8 cellular contexts compared by ENCODE assay signal in the genomic region with DNA sequence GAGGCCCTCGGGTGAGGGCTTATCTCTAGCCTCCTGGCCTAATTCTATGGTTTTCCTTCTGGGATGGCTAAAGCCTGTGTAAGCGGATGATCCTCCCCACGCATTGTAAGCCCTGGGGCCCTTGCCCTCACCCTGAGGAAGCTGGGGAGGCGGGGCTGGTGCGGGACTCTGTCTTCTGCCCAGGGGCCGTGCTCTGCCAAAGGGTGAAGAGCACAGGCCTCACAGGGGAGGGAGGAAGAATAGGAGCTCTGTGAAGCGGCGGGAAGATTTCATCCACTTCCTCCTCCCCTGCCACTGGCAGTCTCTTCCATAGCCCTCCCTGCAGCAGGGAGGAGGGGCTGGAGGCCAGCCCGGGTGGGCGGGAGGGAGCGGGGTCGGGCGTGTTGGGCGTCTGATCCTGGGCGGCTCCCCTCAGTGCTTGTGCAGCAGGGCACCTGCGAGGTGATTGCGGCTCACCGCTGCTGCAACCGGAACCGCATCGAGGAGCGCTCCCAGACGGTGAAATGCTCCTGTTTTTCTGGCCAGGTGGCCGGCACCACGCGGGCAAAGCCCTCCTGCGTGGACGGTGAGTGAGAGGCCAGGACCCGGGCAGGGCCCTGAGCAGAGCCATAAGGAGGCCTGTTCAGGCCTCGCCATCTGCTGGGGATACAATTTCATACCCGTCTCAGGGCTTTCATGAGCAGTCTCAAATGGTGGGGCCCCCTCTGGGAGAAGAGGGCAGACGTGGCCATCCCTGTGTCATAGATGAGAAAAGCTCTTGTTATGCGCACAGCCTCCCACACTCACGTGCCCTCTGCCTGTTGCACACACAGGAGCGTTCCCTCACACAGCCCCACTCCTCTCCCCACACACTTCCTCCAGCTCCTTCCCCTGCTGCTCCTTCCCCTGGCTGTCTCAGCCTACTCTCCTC. TPM values are rescaled to one million over a fixed set of nuclear protein-coding genes. Genes with fewer than 3 reads are reported as not detected.
DNase-seq lines count a peak whose midpoint lies in the region; ATAC-seq, FAIRE-seq and TF ChIP-seq lines count a peak whose summit lies in the region.

No MANE protein-coding gene starts in this region.

- DNase-seq in CD1c-positive myeloid dendritic cell (ENCODE audit: extremely low spot score) (peak; percentile 86), Kasumi-1 (lab: John Stamatoyannopoulos, UW) (peak; percentile 69 to 79), K562 (ENCODE audit: extremely low read depth in 1 of 4, low spot score in 3 of 4) (no peak), mesenchymal stem cell (peak; percentile 55), NCI-H1694 treated with DMSO at 0.1 percent for 48 hours (lab: John Stamatoyannopoulos, UW) (no peak), SW480 (ENCODE audit: low spot score) (no peak), lower leg skin (ENCODE audit: low spot score in 2 of 2) (no peak)
- DNase-seq in activated CD8-positive, alpha-beta memory T cell treated with anti-CD3 and anti-CD28 coated beads, Interleukin-2, amount 10 ng/mL, durations not matched to agents 7 days and 5 days: no peak

- FAIRE-seq in K562 (lab: Jason Lieb, UNC): no peak

- H3K79me1 ChIP-seq in mesenchymal stem cell (replicated peaks; ENCODE audit: low read length, poor library complexity, severe bottlenecking): no peaks in the 10 kb centered on the region

- H3K36me3 Mint-ChIP-seq in activated CD8-positive, alpha-beta memory T cell treated with anti-CD3 and anti-CD28 coated beads, Interleukin-2, amount 10 ng/mL, durations not matched to agents 7 days and 5 days: no peaks in the 10 kb centered on the region

- H3K4ac ChIP-seq in mesenchymal stem cell (ENCODE audit: low read depth in 1 of 2, low read length in 2 of 2): peak overlapping the region in 1 of 2 experiments; percentile 7

- WGBS in K562 (ENCODE audit: insufficient coverage, low coverage, missing lambda C conversion rate): 17% methylated on average over 29 of the region's 35 CpGs
- WGBS in mesenchymal stem cell: 22% methylated on average over 31 of the region's 35 CpGs
- WGBS in lower leg skin, 2 donors: 15 to 24% methylated on average over 24 to 27 of the region's 35 CpGs

- intact Hi-C loops in K562 (cut with micrococcal nuclease) (no loop called here), lower leg skin (cut with DNase I; ENCODE audit: low total_unique reads) (no loop called here)

- H3K79me2 ChIP-seq in K562 (ENCODE audit: control insufficient read depth, insufficient read depth, low read length): no peaks in the 10 kb centered on the region

- ATAC-seq in K562: peak; percentile 45
- no peak for ATAC-seq in activated CD8-positive, alpha-beta memory T cell treated with anti-CD3 and anti-CD28 coated beads, Interleukin-2, amount 10 ng/mL, durations not matched to agents 7 days and 5 days

- H3K4me3 Mint-ChIP-seq in activated CD8-positive, alpha-beta memory T cell treated with anti-CD3 and anti-CD28 coated beads, Interleukin-2, amount 10 ng/mL, durations not matched to agents 7 days and 5 days: no peak overlapping the region

- CTCF ChIA-PET in K562 (lab: Yijun Ruan, JAX; ENCODE audit: low intra/inter-chr PET ratio): interaction anchor here (0.6 kb wide), 1 partner anchor 78 kb away, joined by 3 read pairs; no protein-coding TSS in a partner anchor
- CTCF ChIA-PET in activated CD8-positive, alpha-beta memory T cell treated with anti-CD3 and anti-CD28 coated beads, Interleukin-2, amount 10 ng/mL, durations not matched to agents 7 days and 5 days (lab: Charles Lee): interaction anchor here (1.0 to 10.8 kb wide), 2 partner anchors 81 to 320 kb away, joined by 3 to 219 read pairs; no protein-coding TSS in a partner anchor

- H3K4me1 Mint-ChIP-seq in activated CD8-positive, alpha-beta memory T cell treated with anti-CD3 and anti-CD28 coated beads, Interleukin-2, amount 10 ng/mL, durations not matched to agents 7 days and 5 days: peaks cover 12% of the 10 kb centered on the region

- in situ Hi-C loops in K562 (cut with MboI): loop anchor here (5.0 kb wide), 1 partner anchor 34 kb away; no protein-coding TSS in a partner anchor

- TF ChIP-seq EP300 in K562 (IDR thresholded peaks at IDR 0.05; ENCODE audit: low read length): no peak

- no peak overlapping the region for H2BK5ac ChIP-seq in mesenchymal stem cell (ENCODE audit: low read depth, low read length, poor library complexity, severe bottlenecking)

- peaks cover 26% of the 10 kb centered on the region for H3K27me3 Mint-ChIP-seq in activated CD8-positive, alpha-beta memory T cell treated with anti-CD3 and anti-CD28 coated beads, Interleukin-2, amount 10 ng/mL, durations not matched to agents 7 days and 5 days

- H3K14ac ChIP-seq in mesenchymal stem cell (ENCODE audit: low read length in 2 of 2): peak overlapping the region in 1 of 2 experiments; percentile 58

- H3K9me3 ChIP-seq in K562 (replicated peaks; ENCODE audit: control insufficient read depth, insufficient read depth, low read depth, low read length) (no peaks in the 10 kb centered on the region), mesenchymal stem cell (ENCODE audit: control insufficient read depth, low read length) (no peaks in the 10 kb centered on the region)

- no TSS peak for BruUV-seq in K562 (replicated peaks; lab: Mats Ljungman, UMichigan)

- H3K4me2 ChIP-seq in K562 (ENCODE audit: insufficient read depth, low read length) (no peak overlapping the region), mesenchymal stem cell (ENCODE audit: low read length, poor library complexity, severe bottlenecking) (no peak overlapping the region)

- no peaks in the 10 kb centered on the region for H4K20me1 ChIP-seq in K562 (replicated peaks; ENCODE audit: control insufficient read depth, insufficient read depth, low read length)

- H3K9me3 Mint-ChIP-seq in activated CD8-positive, alpha-beta memory T cell treated with anti-CD3 and anti-CD28 coated beads, Interleukin-2, amount 10 ng/mL, durations not matched to agents 7 days and 5 days (ENCODE audit: low read depth): no peaks in the 10 kb centered on the region

- H2BK15ac ChIP-seq in mesenchymal stem cell (ENCODE audit: low read depth, poor library complexity, severe bottlenecking): no peak overlapping the region

- H3K27me3 ChIP-seq in K562 (ENCODE audit: control insufficient read depth in 2 of 2, insufficient read depth in 2 of 2, low read length in 2 of 2): peaks cover 11 to 51% of the 10 kb centered on the region in 2 experiments; a peak in 4 of 5 replicates
- peaks cover 8% of the 10 kb centered on the region in 2 experiments for H3K27me3 ChIP-seq in mesenchymal stem cell (ENCODE audit: control insufficient read depth in 1 of 2, insufficient read depth in 1 of 2, low read length in 2 of 2)

- no peak overlapping the region for H2AK5ac ChIP-seq in mesenchymal stem cell (ENCODE audit: low read length, severe bottlenecking)

- peak overlapping the region; percentile 41 for H4K8ac ChIP-seq in mesenchymal stem cell (ENCODE audit: low read length)

- TF ChIP-seq POLR2A in K562 (conservative IDR thresholded peaks at IDR 0.05) (no peak), lower leg skin (IDR thresholded peaks at IDR 0.05) (no peak)

- H3K4me1 ChIP-seq in K562 (replicated peaks in 1 of 2; ENCODE audit: control insufficient read depth in 2 of 2, insufficient read depth in 2 of 2, low read length in 2 of 2) (peaks cover 0 to 20% of the 10 kb centered on the region in 2 experiments; a peak in 4 of 5 replicates), mesenchymal stem cell (ENCODE audit: control insufficient read depth, insufficient read depth, low read depth, low read length) (peaks cover 28% of the 10 kb centered on the region)

- no peak for TF ChIP-seq RAD21 in K562 (CRISPR knock-in tag; conservative IDR thresholded peaks at IDR 0.05 in 1 of 2, IDR thresholded peaks at IDR 0.05 in 1 of 2)

- TF ChIP-seq CTCF in K562 (IDR thresholded peaks at IDR 0.05 in 2 of 3, conservative IDR thresholded peaks at IDR 0.05 in 1 of 3; ENCODE audit: insufficient read depth in 2 of 3, low read depth in 1 of 3, low read length in 3 of 3): peak in 1 of 3 experiments; percentile 2; a peak in 1 of 6 replicates
- TF ChIP-seq CTCF in lower leg skin (IDR thresholded peaks at IDR 0.05): no peak

- H2BK120ac ChIP-seq in mesenchymal stem cell (ENCODE audit: low read depth, low read length): no peak overlapping the region

- H3K27ac Mint-ChIP-seq in activated CD8-positive, alpha-beta memory T cell treated with anti-CD3 and anti-CD28 coated beads, Interleukin-2, amount 10 ng/mL, durations not matched to agents 7 days and 5 days: no peak overlapping the region

- H3K27ac ChIP-seq in K562 (ENCODE audit: extremely low read depth, low read depth, low read length): no peak overlapping the region
- H3K27ac ChIP-seq in mesenchymal stem cell (ENCODE audit: low read length, poor library complexity, severe bottlenecking): no peak overlapping the region

- H2AFZ ChIP-seq in K562 (ENCODE audit: low read depth, low read length): no peak overlapping the region
- peak overlapping the region; percentile 8 for H2AFZ ChIP-seq in mesenchymal stem cell (ENCODE audit: low read depth, low read length)

- no peaks in the 10 kb centered on the region for H3K9me1 ChIP-seq in K562 (ENCODE audit: control insufficient read depth, insufficient read depth, low read length)

- no peaks in the 10 kb centered on the region for H3K36me3 ChIP-seq in K562 (ENCODE audit: control insufficient read depth, insufficient read depth, low read length)
- H3K36me3 ChIP-seq in mesenchymal stem cell (ENCODE audit: control insufficient read depth in 1 of 2, insufficient read depth in 2 of 2, low read depth in 1 of 2, low read length in 2 of 2): no peaks in the 10 kb centered on the region

- H3K9ac ChIP-seq in K562 (ENCODE audit: insufficient read depth in 1 of 2, low read depth in 2 of 2, low read length in 2 of 2): peak overlapping the region in 1 of 2 experiments; percentile 77; a peak in 1 of 4 replicates
- peak overlapping the region; percentile 38 for H3K9ac ChIP-seq in mesenchymal stem cell (ENCODE audit: low read length)

- peak overlapping the region; percentile 47 to 71 for H3K18ac ChIP-seq in mesenchymal stem cell (ENCODE audit: low read depth in 1 of 2, low read length in 2 of 2)

- POLR2A ChIA-PET in K562 (lab: Yijun Ruan, JAX): interaction anchor here (0.6 kb wide), 1 partner anchor 58 kb away, joined by 3 read pairs; no protein-coding TSS in a partner anchor

- peak overlapping the region; percentile 9 for H4K91ac ChIP-seq in mesenchymal stem cell (ENCODE audit: low read length)

- H3K4me3 ChIP-seq in K562 (no peak overlapping the region), mesenchymal stem cell (ENCODE audit: insufficient read depth in 1 of 2, low read depth in 1 of 2, low read length in 2 of 2) (peak overlapping the region in 1 of 2 experiments; percentile 24), lower leg skin (ENCODE audit: low read depth, poor library complexity, severe bottlenecking) (no peak overlapping the region)

- peak overlapping the region in 1 of 2 experiments; percentile 45 for H2BK12ac ChIP-seq in mesenchymal stem cell (ENCODE audit: low read length in 2 of 2)

- no peak overlapping the region for H3K23ac ChIP-seq in mesenchymal stem cell (ENCODE audit: low read length in 2 of 2)

RNA-seq across cellular contexts. Expression of gene PPM1J, which starts 7.7 kb away (rescaled TPM):
- 6.3 and 17.9 TPM in 2 replicates for total RNA-seq in K562 (2011; cell fraction: chromatin; rRNA removed; ENCODE audit: low replicate concordance)
- total RNA-seq in K562 (2011; cell fraction: nucleolus; rRNA removed): 12.8 and 15.3 TPM in 2 replicates
- 9.6 and 9.9 TPM in 2 replicates for total RNA-seq in K562 (2011; cell fraction: nucleoplasm; rRNA removed)
- total RNA-seq in K562 (2014; rRNA removed) (6.0 and 6.5 TPM in 2 replicates), K562 (2014; rRNA removed; fragmentation: Illumina TruSeq; extraction: Trizol) (1.2 and 1.3 TPM in 2 replicates), K562 (2015; rRNA removed; fragmentation: Illumina TruSeq; extraction: Trizol) (0.98 and 1.1 TPM in 2 replicates), K562 (2021) (5.1 and 7.1 TPM in 2 replicates), lower leg skin (10 to 100 TPM; 11.9 to 16.5 (median 13.9) TPM)
- polyA plus RNA-seq in K562 (2011; rRNA removed) (10.5 and 18.4 TPM in 2 replicates), K562 (2014; fragmentation: Illumina TruSeq; extraction: Trizol) (4.2 and 5.0 TPM in 2 replicates), K562 (2014; fragmentation: Nextera tagmentation; extraction: Ambion mirVana) (under 1 TPM; 0.25 to 0.31 TPM), K562 (2014; rRNA removed) (8.2 and 8.5 TPM in 2 replicates)
- 20.6 and 20.7 TPM in 2 replicates for polyA plus RNA-seq in K562 (2011; cell fraction: cytosol; rRNA removed)
- 80.5 and 82.8 TPM in 2 replicates for polyA plus RNA-seq in K562 (2011; cell fraction: nucleus; rRNA removed)
- 3.0 and 3.4 TPM in 2 replicates for polyA plus RNA-seq in K562 (2012)
- polyA minus RNA-seq in K562 (2011; rRNA and poly(A)+ RNA removed): 2.1 and 3.8 TPM in 2 replicates
- polyA minus RNA-seq in K562 (2011; cell fraction: cytosol; rRNA and poly(A)+ RNA removed): 3.0 and 6.5 TPM in 2 replicates
- 7.4 and 9.1 TPM in 2 replicates for polyA minus RNA-seq in K562 (2011; cell fraction: nucleus; rRNA and poly(A)+ RNA removed)
- polyA plus RNA-seq in mesenchymal stem cell (2013, experiment 1 of 2): 0.90 TPM
- polyA plus RNA-seq in mesenchymal stem cell (2013, experiment 2 of 2): 0.93 TPM
- total RNA-seq in activated CD8-positive, alpha-beta memory T cell treated with anti-CD3 and anti-CD28 coated beads, Interleukin-2, amount 10 ng/mL, durations not matched to agents 7 days and 5 days: under 1 TPM in 1 of 2 experiments, not detected in 1; 0.26 TPM

RNA-seq across cellular contexts. Expression of gene RHOC, which starts 15.9 kb away (rescaled TPM):
- total RNA-seq in K562 (2011; cell fraction: chromatin; rRNA removed; ENCODE audit: low replicate concordance): 107 and 260 TPM in 2 replicates
- total RNA-seq in K562 (2011; cell fraction: nucleolus; rRNA removed): 237 and 244 TPM in 2 replicates
- 195 and 210 TPM in 2 replicates for total RNA-seq in K562 (2011; cell fraction: nucleoplasm; rRNA removed)
- total RNA-seq in K562 (2014; rRNA removed) (275 and 287 TPM in 2 replicates), K562 (2014; rRNA removed; fragmentation: Illumina TruSeq; extraction: Trizol) (131 and 169 TPM in 2 replicates), K562 (2015; rRNA removed; fragmentation: Illumina TruSeq; extraction: Trizol) (200 and 204 TPM in 2 replicates), K562 (2021) (186 and 203 TPM in 2 replicates), lower leg skin (100 to 1,000 TPM; 133 to 214 (median 184) TPM)
- polyA plus RNA-seq in K562 (2011; rRNA removed) (364 and 370 TPM in 2 replicates), K562 (2014; fragmentation: Illumina TruSeq; extraction: Trizol) (336 and 344 TPM in 2 replicates), K562 (2014; fragmentation: Nextera tagmentation; extraction: Ambion mirVana) (10 to 100 TPM; 35.2 to 82.7 TPM), K562 (2014; rRNA removed) (248 and 267 TPM in 2 replicates)
- 478 and 580 TPM in 2 replicates for polyA plus RNA-seq in K562 (2011; cell fraction: cytosol; rRNA removed)
- 338 and 429 TPM in 2 replicates for polyA plus RNA-seq in K562 (2011; cell fraction: nucleus; rRNA removed)
- 332 and 339 TPM in 2 replicates for polyA plus RNA-seq in K562 (2012)
- polyA minus RNA-seq in K562 (2011; rRNA and poly(A)+ RNA removed): 273 and 333 TPM in 2 replicates
- polyA minus RNA-seq in K562 (2011; cell fraction: cytosol; rRNA and poly(A)+ RNA removed): 125 and 156 TPM in 2 replicates
- 103 and 138 TPM in 2 replicates for polyA minus RNA-seq in K562 (2011; cell fraction: nucleus; rRNA and poly(A)+ RNA removed)
- polyA plus RNA-seq in mesenchymal stem cell (2013, experiment 1 of 2): 509 TPM
- 495 TPM for polyA plus RNA-seq in mesenchymal stem cell (2013, experiment 2 of 2)
- total RNA-seq in activated CD8-positive, alpha-beta memory T cell treated with anti-CD3 and anti-CD28 coated beads, Interleukin-2, amount 10 ng/mL, durations not matched to agents 7 days and 5 days: 100 to 1,000 TPM; 105 to 130 TPM

RNA-seq across cellular contexts. Expression of gene MOV10, which starts 48.4 kb away (rescaled TPM):
- total RNA-seq in K562 (2011; cell fraction: chromatin; rRNA removed; ENCODE audit: low replicate concordance): 194 and 432 TPM in 2 replicates
- 231 and 262 TPM in 2 replicates for total RNA-seq in K562 (2011; cell fraction: nucleolus; rRNA removed)
- total RNA-seq in K562 (2011; cell fraction: nucleoplasm; rRNA removed): 196 and 201 TPM in 2 replicates
- 46.5 and 75.8 TPM in 2 replicates for total RNA-seq in K562 (2014; rRNA removed)
- 32.1 and 46.8 TPM in 2 replicates for total RNA-seq in K562 (2014; rRNA removed; fragmentation: Illumina TruSeq; extraction: Trizol)
- 49.5 and 50.8 TPM in 2 replicates for total RNA-seq in K562 (2015; rRNA removed; fragmentation: Illumina TruSeq; extraction: Trizol)
- total RNA-seq in K562 (2021): 93.9 and 101 TPM in 2 replicates
- polyA plus RNA-seq in K562 (2011; rRNA removed): 50.2 and 86.0 TPM in 2 replicates
- 55.2 and 72.8 TPM in 2 replicates for polyA plus RNA-seq in K562 (2011; cell fraction: cytosol; rRNA removed)
- 327 and 544 TPM in 2 replicates for polyA plus RNA-seq in K562 (2011; cell fraction: nucleus; rRNA removed)
- polyA plus RNA-seq in K562 (2012): 78.3 and 153 TPM in 2 replicates
- polyA plus RNA-seq in K562 (2014; fragmentation: Illumina TruSeq; extraction: Trizol): 101 and 105 TPM in 2 replicates
- 10 to 100 TPM; 16.7 to 39.6 TPM for polyA plus RNA-seq in K562 (2014; fragmentation: Nextera tagmentation; extraction: Ambion mirVana)
- 72.0 and 92.8 TPM in 2 replicates for polyA plus RNA-seq in K562 (2014; rRNA removed)
- 34.4 and 47.1 TPM in 2 replicates for polyA minus RNA-seq in K562 (2011; rRNA and poly(A)+ RNA removed)
- polyA minus RNA-seq in K562 (2011; cell fraction: cytosol; rRNA and poly(A)+ RNA removed): 65.8 and 66.5 TPM in 2 replicates
- polyA minus RNA-seq in K562 (2011; cell fraction: nucleus; rRNA and poly(A)+ RNA removed): 127 and 129 TPM in 2 replicates
- 62.1 TPM for polyA plus RNA-seq in mesenchymal stem cell (2013, experiment 1 of 2)
- polyA plus RNA-seq in mesenchymal stem cell (2013, experiment 2 of 2): 60.3 TPM
- total RNA-seq in activated CD8-positive, alpha-beta memory T cell treated with anti-CD3 and anti-CD28 coated beads, Interleukin-2, amount 10 ng/mL, durations not matched to agents 7 days and 5 days: 100 to 1,000 TPM; 112 to 171 TPM
- total RNA-seq in lower leg skin: 100 to 1,000 TPM in 1 of 4 donors, 10 to 100 TPM in 3; 46.2 to 105 (median 56.8) TPM

Comparison
In these comparisons a context has a peak if more than half of its experiments do, and no peak if none do; other contexts are left out.
1. DNase-seq: peak in CD1c-positive myeloid dendritic cell (single experiment), Kasumi-1 (2 of 2) and mesenchymal stem cell (single experiment); none in K562 (0 of 4), NCI-H1694 treated with DMSO at 0.1 percent for 48 hours (single experiment), SW480 (single experiment), activated CD8-positive, alpha-beta memory T cell treated with anti-CD3 and anti-CD28 coated beads, Interleukin-2, amount 10 ng/mL, durations not matched to agents 7 days and 5 days (single experiment) and lower leg skin (0 of 2).